In genomic region chr4:100848865-100849264, GRCh38 we compare ENCODE assay signal across 8 cellular contexts.
DNase-seq lines count a peak whose midpoint lies in the region; ATAC-seq and TF ChIP-seq lines count a peak whose summit lies in the region.

No MANE protein-coding gene starts in this region.

- WGBS in H9 (ENCODE audit: extremely low coverage, insufficient read length, low lambda C conversion rate), result no CpG with 5 or more reads among the region's 2 CpGs

- H3K14ac ChIP-seq in H9 (ENCODE audit: insufficient read depth, low read length), result no peak overlapping the region

- TF ChIP-seq CTCF in H9 (conservative IDR thresholded peaks at IDR 0.05) (peak; percentile 59), NB4 (IDR thresholded peaks at IDR 0.05; ENCODE audit: low read depth, low read length) (peak; percentile 30), left lung (IDR thresholded peaks at IDR 0.05) (no peak)

- peak overlapping the region in 1 of 3 experiments; percentile 31; a peak in 1 of 7 replicates for H3K27ac Mint-ChIP-seq in H9

- no peak overlapping the region for H3K23ac ChIP-seq in H9 (ENCODE audit: insufficient read length, low read depth, low read length)

- H3K27ac ChIP-seq in H9 (ENCODE audit: insufficient read length, low read depth, low read length), result no peak overlapping the region
- H3K27ac ChIP-seq in left lung, result no peak overlapping the region

- no peak overlapping the region for H3K56ac ChIP-seq in H9 (ENCODE audit: insufficient read length, low read depth, low read length)

- H3K4ac ChIP-seq in H9 (ENCODE audit: low read depth, low read length), result no peak overlapping the region

- no peak overlapping the region for H4K5ac ChIP-seq in H9 (ENCODE audit: insufficient read length, low read depth, low read length)

- H3K9ac ChIP-seq in H9 (ENCODE audit: extremely low read depth, insufficient read length, low read length), result no peak overlapping the region

- H2BK20ac ChIP-seq in H9 (ENCODE audit: low read depth, low read length, poor library complexity, severe bottlenecking), result no peak overlapping the region

- H3T11ph ChIP-seq in H9 (ENCODE audit: low read length), result no peak overlapping the region

- H2BK120ac ChIP-seq in H9 (ENCODE audit: low read depth, low read length, poor library complexity, severe bottlenecking), result no peak overlapping the region

- H3K4me3 Mint-ChIP-seq in H9, result no peak overlapping the region

- H4K8ac ChIP-seq in H9 (replicated peaks; ENCODE audit: insufficient read length, low read depth, low read length), result no peak overlapping the region

- no peak overlapping the region for H2AK5ac ChIP-seq in H9 (ENCODE audit: insufficient read length, low read length)

- intact Hi-C loops in left lung (cut with DNase I), result no loop called here

- no peak for TF ChIP-seq POLR2A in NB4 (IDR thresholded peaks at IDR 0.05; ENCODE audit: extremely low read depth, insufficient read length)

- H3K4me2 ChIP-seq in H9 (ENCODE audit: insufficient read depth, insufficient read length, low read length), result no peak overlapping the region

- H4K91ac ChIP-seq in H9 (ENCODE audit: insufficient read length, low read depth, low read length), result no peak overlapping the region

- H3K36me3 ChIP-seq in left lung, result no peaks in the 10 kb centered on the region

- H3K9me3 Mint-ChIP-seq in H9, result no peaks in the 10 kb centered on the region

- H3K36me3 Mint-ChIP-seq in H9 (ENCODE audit: insufficient read depth in 1 of 3, low read depth in 3 of 3), result no peaks in the 10 kb centered on the region

- no peaks in the 10 kb centered on the region for H3K79me2 ChIP-seq in H9 (ENCODE audit: insufficient read depth, low read length)

- ATAC-seq in left lung, result peak; percentile 22

- H3K27me3 ChIP-seq in H9 (ENCODE audit: insufficient read depth, low read length) (no peaks in the 10 kb centered on the region), left lung (no peaks in the 10 kb centered on the region)

- no peaks in the 10 kb centered on the region for H3K79me1 ChIP-seq in H9 (ENCODE audit: insufficient read depth, low read depth, low read length, poor library complexity, severe bottlenecking)

- H4K20me1 ChIP-seq in H9 (ENCODE audit: control insufficient read depth, insufficient read depth, insufficient read length), result no peaks in the 10 kb centered on the region

- H3K4me1 Mint-ChIP-seq in H9, result peaks cover 9 to 10% of the 10 kb centered on the region in 2 experiments

- no peaks in the 10 kb centered on the region for H3K23me2 ChIP-seq in H9 (ENCODE audit: insufficient read length, low read depth, low read length, poor library complexity, severe bottlenecking)

- peak; percentile 33 for DNase-seq in DMS53 (lab: John Stamatoyannopoulos, UW)
- no peak for DNase-seq in DMS53 treated with DMSO at 0.1 percent for 48 hours (lab: John Stamatoyannopoulos, UW; ENCODE audit: unreplicated experiment)
- DNase-seq in H9, result peak; percentile 52
- DNase-seq in NB4 (ENCODE audit: low read depth), result peak; percentile 40
- no peak for DNase-seq in left lung
- no peak for DNase-seq in stimulated activated CD8-positive, alpha-beta memory T cell treated with anti-CD3 and anti-CD28 coated beads, Interleukin-4, amount 100 ng/mL, for 48 hours
- no peak for DNase-seq in NCI-H1436 treated with DMSO at 0.1 percent for 48 hours (lab: John Stamatoyannopoulos, UW)
- no peak for DNase-seq in NCI-H187 (lab: John Stamatoyannopoulos, UW)

- H2AFZ ChIP-seq in H9 (ENCODE audit: low read length), result no peak overlapping the region

- H3K4me1 ChIP-seq in H9 (ENCODE audit: insufficient read depth, low read length), result no peaks in the 10 kb centered on the region
- H3K4me1 ChIP-seq in left lung, result no peaks in the 10 kb centered on the region

- no peaks in the 10 kb centered on the region for H3K9me3 ChIP-seq in H9 (ENCODE audit: control insufficient read depth, low read depth, low read length)
- peaks cover 0 to 2% of the 10 kb centered on the region in 2 donors for H3K9me3 ChIP-seq in left lung

- H2BK12ac ChIP-seq in H9 (ENCODE audit: insufficient read length, low read depth, low read length), result no peak overlapping the region

- H3K4me3 ChIP-seq in NB4 (ENCODE audit: low read depth, low read length) (no peak overlapping the region), left lung (no peak overlapping the region)

- no peak overlapping the region for H2BK15ac ChIP-seq in H9 (ENCODE audit: low read depth, low read length)

- H2BK5ac ChIP-seq in H9 (ENCODE audit: insufficient read length, low read length), result no peak overlapping the region

- no peaks in the 10 kb centered on the region for H3K27me3 Mint-ChIP-seq in H9 (ENCODE audit: low read depth)

- no peak overlapping the region for H3K18ac ChIP-seq in H9 (ENCODE audit: insufficient read length, low read depth, low read length)

Comparison
In these comparisons a context has a peak if more than half of its experiments do, and no peak if none do; other contexts are left out.
1. DNase-seq: peak in DMS53 (single experiment), H9 (single experiment) and NB4 (single experiment); none in DMS53 treated with DMSO at 0.1 percent for 48 hours (single experiment), left lung (0 of 2), stimulated activated CD8-positive, alpha-beta memory T cell treated with anti-CD3 and anti-CD28 coated beads, Interleukin-4, amount 100 ng/mL, for 48 hours (single experiment), NCI-H1436 treated with DMSO at 0.1 percent for 48 hours (single experiment) and NCI-H187 (0 of 2).
2. CTCF ChIP-seq: peak in H9 (single experiment) and NB4 (single experiment); none in left lung (0 of 2).